Comparison of ENCODE assay signal across 18 cellular contexts in the genomic region with DNA sequence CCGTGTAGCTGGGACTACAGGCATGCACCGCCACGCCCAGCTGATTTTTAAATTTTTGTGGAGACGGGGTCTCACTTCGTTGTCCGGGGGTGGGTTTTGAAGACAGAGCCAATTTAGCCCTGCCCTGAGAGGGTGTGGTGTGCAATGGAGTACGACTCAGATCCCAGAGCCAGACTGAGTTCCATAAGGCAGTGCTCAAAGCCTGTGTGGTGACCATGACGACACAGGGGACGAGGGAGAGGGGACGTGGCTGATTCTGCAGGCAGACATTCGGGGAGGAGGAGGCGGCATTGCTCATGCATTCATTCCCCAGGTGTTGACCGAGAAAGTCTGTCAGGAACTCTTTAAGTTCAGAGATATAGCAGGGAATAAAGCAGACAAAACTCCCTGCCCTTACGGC.
DNase-seq lines count a peak whose midpoint lies in the region; ATAC-seq and TF ChIP-seq lines count a peak whose summit lies in the region.
"Had no signal": no experiment of that assay in that cellular context is flagged by ENCODE, and none has a peak within 500 bp of the region (broad histone marks: within the 10 kb centered on the region; RNA-seq: fewer than 3 reads in every experiment).

No MANE protein-coding gene starts in this region.

- no peaks in the 10 kb centered on the region for H3F3A ChIP-seq in PC-3 (ENCODE audit: low read length, unreplicated experiment)

- no peaks in the 10 kb centered on the region for H3K9me3 ChIP-seq in BLaER1 treated with 17β-estradiol and CSF1 and Interleukin-3, amounts not matched to agents 10 nM and 100 nM (replicated peaks in 1 of 11)
- H3K9me3 ChIP-seq in PC-3 (ENCODE audit: low read length) = no peaks in the 10 kb centered on the region
- H3K9me3 ChIP-seq: HAP-1, mucosa of descending colon, SJCRH30 had no signal

- peaks cover 12 to 48% (median 34%) of the 10 kb centered on the region in 11 experiments; a peak in 20 of 22 replicates for H3K36me3 ChIP-seq in BLaER1 treated with 17β-estradiol and CSF1 and Interleukin-3, amounts not matched to agents 10 nM and 100 nM
- H3K36me3 ChIP-seq in PC-3 (ENCODE audit: low read depth, low read length) = peaks cover 29% of the 10 kb centered on the region; the same call in 1 of the 2 replicates
- peaks cover 18% of the 10 kb centered on the region for H3K36me3 ChIP-seq in rectal smooth muscle tissue (ENCODE audit: control insufficient read depth, insufficient read depth, low read length)

- peak overlapping the region in 6 of 11 experiments; percentile 19 to 81 (median 70); a peak in 7 of 22 replicates for H3K9ac ChIP-seq in BLaER1 treated with 17β-estradiol and CSF1 and Interleukin-3, amounts not matched to agents 10 nM and 100 nM
- H3K9ac ChIP-seq in PC-3 (ENCODE audit: low read length) (no peak overlapping the region), rectal smooth muscle tissue (ENCODE audit: low read length) (no peak overlapping the region)

- intact Hi-C loops in PC-3 (cut with micrococcal nuclease) = no loop called here

- DNase-seq in PC-3 = no peak
- peak; percentile 45 for DNase-seq in kidney tubule cell (ENCODE audit: low spot score)
- DNase-seq in activated CD4-positive, alpha-beta T cell treated with anti-CD3 and anti-CD28 coated beads for 4 hours = no peak
- DNase-seq in mucosa of gallbladder (ENCODE audit: low spot score) = no peak
- no peak for DNase-seq in NOMO-1 treated with DMSO at 0.1 percent for 48 hours (lab: John Stamatoyannopoulos, UW; ENCODE audit: unreplicated experiment)
- no peak for DNase-seq in islet precursor cell
- DNase-seq: activated CD4-positive, alpha-beta memory T cell treated with anti-CD3 and anti-CD28 coated beads, Interleukin-2, amount 10 ng/mL, durations not matched to agents 7 days and 5 days; activated naive CD4-positive, alpha-beta T cell treated with anti-CD3 and anti-CD28 coated beads, Interleukin-2, amount 50 U/mL, for 16 hours; mucosa of descending colon; NCI-H1417 treated with DMSO at 0.1 percent for 48 hours; NCI-H2171; NCI-H526 treated with DMSO at 0.1 percent for 48 hours; nucleus accumbens; OCI-M1; SJCRH30 had no signal

- no peak overlapping the region for H2AFZ ChIP-seq in PC-3 (ENCODE audit: low read length)

- TSS peak; percentile 9 for BruUV-seq in PC-3 (replicated peaks; lab: Mats Ljungman, UMichigan)

- POLR2A ChIA-PET in PC-3 (lab: Charles Lee; ENCODE audit: unreplicated experiment) = no interaction called here

- H3K27me3 ChIP-seq in BLaER1 treated with 17β-estradiol and CSF1 and Interleukin-3, amounts not matched to agents 10 nM and 100 nM = no peaks in the 10 kb centered on the region
- no peaks in the 10 kb centered on the region for H3K27me3 ChIP-seq in PC-3 (ENCODE audit: low read length)
- no peaks in the 10 kb centered on the region for H3K27me3 ChIP-seq in rectal smooth muscle tissue (ENCODE audit: control insufficient read depth, insufficient read depth, low read length)
- H3K27me3 ChIP-seq: SJCRH30 had no signal

- CTCF ChIA-PET in PC-3 (lab: Charles Lee) = no interaction called here

- no peak for TF ChIP-seq CTCF in PC-3 (conservative IDR thresholded peaks at IDR 0.05; ENCODE audit: low read depth, low read length)

- H3K4me1 ChIP-seq in BLaER1 treated with 17β-estradiol and CSF1 and Interleukin-3, amounts not matched to agents 10 nM and 100 nM = peaks cover 99 to 100% (median 100%) of the 10 kb centered on the region in 10 experiments
- H3K4me1 ChIP-seq in PC-3 (ENCODE audit: insufficient read depth, low read length) (peaks cover 13% of the 10 kb centered on the region), rectal smooth muscle tissue (ENCODE audit: control insufficient read depth, insufficient read depth, low read length) (peaks cover 61% of the 10 kb centered on the region)

- peak overlapping the region in 8 of 11 experiments; percentile 4 to 98 (median 91); a peak in 12 of 22 replicates for H3K27ac ChIP-seq in BLaER1 treated with 17β-estradiol and CSF1 and Interleukin-3, amounts not matched to agents 10 nM and 100 nM
- H3K27ac ChIP-seq in PC-3 (ENCODE audit: low read length) = no peak overlapping the region
- H3K27ac ChIP-seq in rectal smooth muscle tissue (ENCODE audit: low read depth, low read length) = peak overlapping the region; percentile 19
- H3K27ac ChIP-seq: SJCRH30 had no signal

- no peak for ATAC-seq in PC-3
- ATAC-seq: mucosa of descending colon had no signal

- H3K4me3 ChIP-seq in BLaER1 treated with 17β-estradiol and CSF1 and Interleukin-3, amounts not matched to agents 10 nM and 100 nM = no peak overlapping the region; a peak in 2 of 20 replicates
- H3K4me3 ChIP-seq in PC-3 (ENCODE audit: low read length) (no peak overlapping the region), rectal smooth muscle tissue (ENCODE audit: low read length) (no peak overlapping the region)
- H3K4me3 ChIP-seq: HAP-1, mucosa of descending colon, SJCRH30 had no signal

- H3K4me2 ChIP-seq in BLaER1 treated with 17β-estradiol and CSF1 and Interleukin-3, amounts not matched to agents 10 nM and 100 nM = peak overlapping the region; percentile 88 to 99 (median 97)
- H3K4me2 ChIP-seq in PC-3 (ENCODE audit: low read length) = no peak overlapping the region

- H3K9me2 ChIP-seq in PC-3 (replicated peaks; ENCODE audit: low read length) = no peaks in the 10 kb centered on the region

- peaks cover 0 to 34% (median 14%) of the 10 kb centered on the region in 11 experiments; a peak in 7 of 22 replicates for H4K20me1 ChIP-seq in BLaER1 treated with 17β-estradiol and CSF1 and Interleukin-3, amounts not matched to agents 10 nM and 100 nM
- H4K20me1 ChIP-seq in PC-3 (ENCODE audit: low read length) = no peaks in the 10 kb centered on the region

- no peaks in the 10 kb centered on the region for H3K79me2 ChIP-seq in PC-3 (ENCODE audit: low read length)

Comparison
In these comparisons a context has a peak if more than half of its experiments do, and no peak if none do; other contexts are left out.
1. H3K9ac ChIP-seq: peak in BLaER1 treated with 17β-estradiol and CSF1 and Interleukin-3, amounts not matched to agents 10 nM and 100 nM (6 of 11); none in PC-3 (single experiment) and rectal smooth muscle tissue (single experiment).